In the genomic region with DNA sequence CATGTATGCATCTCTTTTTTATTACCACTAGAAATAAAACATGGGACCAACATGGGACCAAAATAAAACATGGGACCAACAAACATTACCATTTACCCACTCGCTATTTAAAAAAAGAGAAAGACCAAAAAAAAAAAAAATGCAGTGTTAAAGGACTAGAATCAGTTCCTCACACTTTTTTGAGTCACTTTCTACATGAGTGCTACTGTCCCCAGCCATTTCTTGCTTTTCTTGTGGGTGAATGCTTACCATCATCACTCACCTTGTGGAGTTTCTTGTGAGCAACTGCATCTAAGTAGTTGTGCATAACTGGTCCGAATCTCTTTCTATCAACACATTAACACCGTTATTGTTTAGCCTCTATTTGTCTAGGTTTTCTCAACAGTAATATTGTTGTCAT, we compare ENCODE assay signal across 28 cellular contexts.
"Had no signal": no experiment of that assay in that cellular context is flagged by ENCODE, and none has a peak within 500 bp of the region (broad histone marks: within the 10 kb centered on the region; RNA-seq: fewer than 3 reads in every experiment).

No MANE protein-coding gene starts in this region.

- H3K27ac Mint-ChIP-seq: stimulated activated effector memory CD8-positive, alpha-beta T cell treated with anti-CD3 and anti-CD28 coated beads, Interleukin-12 subunit alpha, Interleukin-12 subunit beta, amount 100 ng/mL, for 72 hours; stimulated activated memory B cell treated with anti-CD40 and anti-IgM and Interleukin-4, amounts not matched to agents 10 μg/mL and 1 μg/mL and 100 μg/mL, for 72 hours; stimulated activated naive CD8-positive, alpha-beta T cell treated with anti-CD3 and anti-CD28 coated beads, Interleukin-15, amount 100 ng/mL, for 72 hours; stimulated activated naive CD8-positive, alpha-beta T cell treated with anti-CD3 and anti-CD28 coated beads, Interleukin-15, Interleukin-2, amounts not matched to agents 100 ng/mL and 50 ng/mL, for 24 hours; type B pancreatic cell had no signal

- ATAC-seq: stimulated activated effector memory CD8-positive, alpha-beta T cell treated with anti-CD3 and anti-CD28 coated beads, Interleukin-12 subunit alpha, Interleukin-12 subunit beta, amount 100 ng/mL, for 72 hours; stimulated activated memory B cell treated with anti-CD40 and anti-IgM and Interleukin-4, amounts not matched to agents 10 μg/mL and 1 μg/mL and 100 μg/mL, for 72 hours; stimulated activated naive CD8-positive, alpha-beta T cell treated with anti-CD3 and anti-CD28 coated beads, Interleukin-15, amount 100 ng/mL, for 72 hours; stimulated activated naive CD8-positive, alpha-beta T cell treated with anti-CD3 and anti-CD28 coated beads, Interleukin-15, Interleukin-2, amounts not matched to agents 100 U/mL and 50 U/mL, for 24 hours; upper lobe of right lung had no signal

- FAIRE-seq: urothelium cell line had no signal

- H3K36me3 Mint-ChIP-seq: stimulated activated effector memory CD8-positive, alpha-beta T cell treated with anti-CD3 and anti-CD28 coated beads, Interleukin-12 subunit alpha, Interleukin-12 subunit beta, amount 100 ng/mL, for 72 hours; stimulated activated memory B cell treated with anti-CD40 and anti-IgM and Interleukin-4, amounts not matched to agents 10 μg/mL and 1 μg/mL and 100 μg/mL, for 72 hours; type B pancreatic cell had no signal

- H3K4me3 Mint-ChIP-seq: stimulated activated effector memory CD8-positive, alpha-beta T cell treated with anti-CD3 and anti-CD28 coated beads, Interleukin-12 subunit alpha, Interleukin-12 subunit beta, amount 100 ng/mL, for 72 hours; stimulated activated memory B cell treated with anti-CD40 and anti-IgM and Interleukin-4, amounts not matched to agents 10 μg/mL and 1 μg/mL and 100 μg/mL, for 72 hours; stimulated activated naive CD8-positive, alpha-beta T cell treated with anti-CD3 and anti-CD28 coated beads, Interleukin-15, amount 100 ng/mL, for 72 hours; stimulated activated naive CD8-positive, alpha-beta T cell treated with anti-CD3 and anti-CD28 coated beads, Interleukin-15, Interleukin-2, amounts not matched to agents 100 ng/mL and 50 ng/mL, for 24 hours; type B pancreatic cell had no signal

- H3K4me1 ChIP-seq: stomach, suprapubic skin, testis, thyroid gland, tibial artery, tibial nerve, transverse colon, upper lobe of left lung, upper lobe of right lung, uterus, vagina had no signal

- H3K27ac ChIP-seq: stomach, suprapubic skin, testis, thoracic aorta, thyroid gland, tibial artery, tibial nerve, transverse colon, upper lobe of left lung, upper lobe of right lung, uterus, vagina had no signal

- DNase-seq: stimulated activated CD4-positive, alpha-beta T cell treated with anti-CD3 and anti-CD28 coated beads, Interleukin-2, amount 100 ng/mL, for 48 hours; stimulated activated CD4-positive, alpha-beta T cell treated with anti-CD3 and anti-CD28 coated beads, Interleukin-4, amount 100 ng/mL, for 1 hour; stimulated activated CD4-positive, alpha-beta T cell treated with anti-CD3 and anti-CD28 coated beads, Interleukin-4, amount 100 ng/mL, for 24 hours; stimulated activated CD4-positive, alpha-beta T cell treated with anti-CD3 and anti-CD28 coated beads, Interleukin-4, amount 100 ng/mL, for 4 hours; stimulated activated CD8-positive, alpha-beta memory T cell treated with anti-CD3 and anti-CD28 coated beads, Interleukin-4, amount 100 ng/mL, for 48 hours; stimulated activated naive CD4-positive, alpha-beta T cell; stimulated activated naive CD4-positive, alpha-beta T cell treated with Interleukin-2 at 50 U/mL for 16 hours; stimulated activated naive CD8-positive, alpha-beta T cell treated with anti-CD3 and anti-CD28 coated beads, Interleukin-15, amount 100 ng/mL, for 72 hours; stimulated activated naive CD8-positive, alpha-beta T cell treated with anti-CD3 and anti-CD28 coated beads, Interleukin-15, Interleukin-2, amounts not matched to agents 100 U/mL and 50 U/mL, for 24 hours; stomach; substantia nigra; testis; thyroid gland; tibial artery; transverse colon; trophoblast cell; upper lobe of left lung; upper lobe of right lung; uterus had no signal

- H3K4me1 Mint-ChIP-seq: stimulated activated effector memory CD8-positive, alpha-beta T cell treated with anti-CD3 and anti-CD28 coated beads, Interleukin-12 subunit alpha, Interleukin-12 subunit beta, amount 100 ng/mL, for 72 hours; stimulated activated memory B cell treated with anti-CD40 and anti-IgM and Interleukin-4, amounts not matched to agents 10 μg/mL and 1 μg/mL and 100 μg/mL, for 72 hours; stimulated activated naive CD8-positive, alpha-beta T cell treated with anti-CD3 and anti-CD28 coated beads, Interleukin-15, amount 100 ng/mL, for 72 hours had no signal

- H3K36me3 ChIP-seq: stomach, suprapubic skin, thoracic aorta, thyroid gland, tibial artery, tibial nerve, transverse colon, upper lobe of left lung, upper lobe of right lung, uterus, vagina had no signal

- H3K9me3 Mint-ChIP-seq: stimulated activated naive CD8-positive, alpha-beta T cell treated with anti-CD3 and anti-CD28 coated beads, Interleukin-15, Interleukin-2, amounts not matched to agents 100 ng/mL and 50 ng/mL, for 24 hours had no signal

- H3K9me3 ChIP-seq: suprapubic skin, testis, thyroid gland, upper lobe of left lung, uterus, vagina had no signal

- H3K27me3 Mint-ChIP-seq: stimulated activated memory B cell treated with anti-CD40 and anti-IgM and Interleukin-4, amounts not matched to agents 10 μg/mL and 1 μg/mL and 100 μg/mL, for 72 hours; stimulated activated naive CD8-positive, alpha-beta T cell treated with anti-CD3 and anti-CD28 coated beads, Interleukin-15, amount 100 ng/mL, for 72 hours; stimulated activated naive CD8-positive, alpha-beta T cell treated with anti-CD3 and anti-CD28 coated beads, Interleukin-15, Interleukin-2, amounts not matched to agents 100 ng/mL and 50 ng/mL, for 24 hours; type B pancreatic cell had no signal

- H3K4me3 ChIP-seq: stomach, suprapubic skin, testis, thoracic aorta, thyroid gland, tibial artery, tibial nerve, transverse colon, upper lobe of left lung, upper lobe of right lung, uterus, vagina had no signal

- H3K27me3 ChIP-seq: stomach, suprapubic skin, testis, thyroid gland, tibial artery, tibial nerve, transverse colon, upper lobe of left lung, upper lobe of right lung, uterus, vagina had no signal
